In genomic region chr5:10577371-10578291, GRCh38 we compare ENCODE assay signal across 8 cellular contexts. TPM values are rescaled to one million over a fixed set of nuclear protein-coding genes. Genes with fewer than 3 reads are reported as not detected.
DNase-seq lines count a peak whose midpoint lies in the region; ATAC-seq, FAIRE-seq and TF ChIP-seq lines count a peak whose summit lies in the region.

No MANE protein-coding gene starts in this region.

- H3K27ac ChIP-seq in spleen, result peak overlapping the region in 7 of 8 donors; percentile 22 to 76 (median 66)

- no peaks in the 10 kb centered on the region for H3K9me3 ChIP-seq in spleen

- 52 to 68% (median 59%) methylated on average over 17 to 18 of the region's 18 CpGs for WGBS in spleen, 5 donors

- peak; percentile 42 to 60 for DNase-seq in cardiac fibroblast (ENCODE audit: low read depth in 2 of 2)
- DNase-seq in spleen, result peak; percentile 78
- no peak for DNase-seq in cerebellum (ENCODE audit: low spot score)
- no peak for DNase-seq in GM13976 (ENCODE audit: low spot score)
- DNase-seq in Kasumi-1 (lab: John Stamatoyannopoulos, UW), result no peak
- DNase-seq in HTR-8/SVneo (ENCODE audit: insufficient read length, low spot score), result no peak

- FAIRE-seq in HTR-8/SVneo (lab: Jason Lieb, UNC), result no peak

- no peaks in the 10 kb centered on the region for H3K36me3 ChIP-seq in spleen

- TF ChIP-seq CTCF in cardiac fibroblast (IDR thresholded peaks at IDR 0.05; ENCODE audit: low read depth, low read length), result no peak
- TF ChIP-seq CTCF in spleen (IDR thresholded peaks at IDR 0.05 in 8 of 11, conservative IDR thresholded peaks at IDR 0.05 in 3 of 11), result no peak
- no peak for TF ChIP-seq CTCF in GM13976 (IDR thresholded peaks at IDR 0.05; ENCODE audit: borderline replicate concordance, control extremely low read depth, extremely low read depth, insufficient read depth, missing control alignments)

- intact Hi-C loops in spleen (cut with DNase I; ENCODE audit: low total_unique reads), result loop anchor here (10.0 kb wide), 1 partner anchor 47 kb away; no protein-coding TSS in a partner anchor

- H3K4me3 ChIP-seq in cardiac fibroblast (replicated peaks in 1 of 2; ENCODE audit: low read depth in 2 of 2, low read length in 2 of 2) (no peak overlapping the region), spleen (no peak overlapping the region)

- H3K4me1 ChIP-seq in spleen, result peaks cover 25 to 80% (median 55%) of the 10 kb centered on the region in 6 donors

- no peak for TF ChIP-seq POLR2A in spleen (IDR thresholded peaks at IDR 0.05)

- H3K27me3 ChIP-seq in spleen (replicated peaks in 1 of 7), result no peaks in the 10 kb centered on the region

- in situ Hi-C loops in GM13976 (cut with MboI; ENCODE audit: low sequenced_read_pairs, unreplicated experiment), result no loop called here

- ATAC-seq in GM19372 (IDR thresholded peaks at IDR 0.05; ENCODE audit: low read depth, unreplicated experiment) (peak; percentile 34), HG03066 (IDR thresholded peaks at IDR 0.05; ENCODE audit: low read depth, unreplicated experiment) (peak; percentile 37)

RNA-seq across cellular contexts. Expression of gene ANKRD33B, which starts 13.8 kb away (rescaled TPM):
- total RNA-seq in spleen, result 10 to 100 TPM; 20.7 to 37.8 (median 26.7) TPM
- 1 to 10 TPM; 2.0 to 5.3 (median 2.4) TPM for polyA plus RNA-seq in spleen
- total RNA-seq in cerebellum, result 6.9 TPM

Comparison
In these comparisons a context has a peak if more than half of its experiments do, and no peak if none do; other contexts are left out.
1. DNase-seq: peak in cardiac fibroblast (2 of 2) and spleen (single experiment); none in cerebellum (single experiment), GM13976 (single experiment), Kasumi-1 (0 of 2) and HTR-8/SVneo (single experiment).